ENCODE assay signal across 10 cellular contexts in genomic region chr1:101002551-101002950, GRCh38. TPM values are rescaled to one million over a fixed set of nuclear protein-coding genes. Genes with fewer than 3 reads are reported as not detected.
DNase-seq lines count a peak whose midpoint lies in the region; ATAC-seq and TF ChIP-seq lines count a peak whose summit lies in the region.
"Had no signal": no experiment of that assay in that cellular context is flagged by ENCODE, and none has a peak within 500 bp of the region (broad histone marks: within the 10 kb centered on the region; RNA-seq: fewer than 3 reads in every experiment).

No MANE protein-coding gene starts in this region.

- H3K27ac Mint-ChIP-seq in activated CD8-positive, alpha-beta T cell treated with anti-CD3 and anti-CD28 coated beads for 36 hours: peak overlapping the region; percentile 7
- no peak overlapping the region for H3K27ac Mint-ChIP-seq in activated CD8-positive, alpha-beta T cell treated with anti-CD3 and anti-CD28 coated beads, Interleukin-2, amount 10 ng/mL, durations not matched to agents 7 days and 5 days
- H3K27ac Mint-ChIP-seq in stimulated activated naive B cell treated with anti-CD40 and anti-IgM and Interleukin-4, amounts not matched to agents 10 μg/mL and 1 μg/mL and 100 μg/mL, for 72 hours: no peak overlapping the region
- H3K27ac Mint-ChIP-seq: natural killer cell had no signal

- no peak overlapping the region for H3K4me3 Mint-ChIP-seq in activated CD8-positive, alpha-beta T cell treated with anti-CD3 and anti-CD28 coated beads for 36 hours
- no peak overlapping the region for H3K4me3 Mint-ChIP-seq in activated CD8-positive, alpha-beta T cell treated with anti-CD3 and anti-CD28 coated beads, Interleukin-2, amount 10 ng/mL, durations not matched to agents 7 days and 5 days
- no peak overlapping the region for H3K4me3 Mint-ChIP-seq in stimulated activated naive B cell treated with anti-CD40 and anti-IgM and Interleukin-4, amounts not matched to agents 10 μg/mL and 1 μg/mL and 100 μg/mL, for 72 hours
- H3K4me3 Mint-ChIP-seq: natural killer cell had no signal

- H3K36me3 Mint-ChIP-seq in activated CD8-positive, alpha-beta T cell treated with anti-CD3 and anti-CD28 coated beads for 36 hours (ENCODE audit: low read depth): peaks cover 58% of the 10 kb centered on the region
- peaks cover 52% of the 10 kb centered on the region for H3K36me3 Mint-ChIP-seq in activated CD8-positive, alpha-beta T cell treated with anti-CD3 and anti-CD28 coated beads, Interleukin-2, amount 10 ng/mL, durations not matched to agents 7 days and 5 days (ENCODE audit: low read depth)
- peaks cover 27 to 43% of the 10 kb centered on the region in 2 donors for H3K36me3 Mint-ChIP-seq in stimulated activated naive B cell treated with anti-CD40 and anti-IgM and Interleukin-4, amounts not matched to agents 10 μg/mL and 1 μg/mL and 100 μg/mL, for 72 hours
- H3K36me3 Mint-ChIP-seq: natural killer cell had no signal

- H3K4me1 Mint-ChIP-seq in activated CD8-positive, alpha-beta T cell treated with anti-CD3 and anti-CD28 coated beads for 36 hours (ENCODE audit: low read depth): peaks cover 52% of the 10 kb centered on the region
- H3K4me1 Mint-ChIP-seq in activated CD8-positive, alpha-beta T cell treated with anti-CD3 and anti-CD28 coated beads, Interleukin-2, amount 10 ng/mL, durations not matched to agents 7 days and 5 days (ENCODE audit: low read depth): peaks cover 46% of the 10 kb centered on the region
- H3K4me1 Mint-ChIP-seq in stimulated activated naive B cell treated with anti-CD40 and anti-IgM and Interleukin-4, amounts not matched to agents 10 μg/mL and 1 μg/mL and 100 μg/mL, for 72 hours: peaks cover 16 to 27% of the 10 kb centered on the region in 2 donors

- H3K9me3 Mint-ChIP-seq in activated CD8-positive, alpha-beta T cell treated with anti-CD3 and anti-CD28 coated beads for 36 hours: peaks cover 8% of the 10 kb centered on the region
- peaks cover 4% of the 10 kb centered on the region for H3K9me3 Mint-ChIP-seq in activated CD8-positive, alpha-beta T cell treated with anti-CD3 and anti-CD28 coated beads, Interleukin-2, amount 10 ng/mL, durations not matched to agents 7 days and 5 days (ENCODE audit: insufficient read depth)
- H3K9me3 Mint-ChIP-seq in stimulated activated naive B cell treated with anti-CD40 and anti-IgM and Interleukin-4, amounts not matched to agents 10 μg/mL and 1 μg/mL and 100 μg/mL, for 72 hours: peaks cover 0 to 4% of the 10 kb centered on the region in 2 donors
- H3K9me3 Mint-ChIP-seq: natural killer cell had no signal

- no peaks in the 10 kb centered on the region for H3K27me3 Mint-ChIP-seq in activated CD8-positive, alpha-beta T cell treated with anti-CD3 and anti-CD28 coated beads for 36 hours
- no peaks in the 10 kb centered on the region for H3K27me3 Mint-ChIP-seq in activated CD8-positive, alpha-beta T cell treated with anti-CD3 and anti-CD28 coated beads, Interleukin-2, amount 10 ng/mL, durations not matched to agents 7 days and 5 days (ENCODE audit: low read depth)
- no peaks in the 10 kb centered on the region for H3K27me3 Mint-ChIP-seq in stimulated activated naive B cell treated with anti-CD40 and anti-IgM and Interleukin-4, amounts not matched to agents 10 μg/mL and 1 μg/mL and 100 μg/mL, for 72 hours

- POLR2A ChIA-PET in activated CD8-positive, alpha-beta T cell treated with anti-CD3 and anti-CD28 coated beads for 36 hours (lab: Charles Lee): interaction anchor here (1.2 kb wide), 1 partner anchor 25 kb away, joined by 4 read pairs; no protein-coding TSS in a partner anchor
- POLR2A ChIA-PET in activated CD8-positive, alpha-beta T cell treated with anti-CD3 and anti-CD28 coated beads, Interleukin-2, amount 10 ng/mL, durations not matched to agents 7 days and 5 days (lab: Charles Lee): no interaction called here

- no peak for DNase-seq in activated CD8-positive, alpha-beta T cell treated with anti-CD3 and anti-CD28 coated beads for 36 hours
- no peak for DNase-seq in activated CD8-positive, alpha-beta T cell treated with anti-CD3 and anti-CD28 coated beads, Interleukin-2, amount 10 ng/mL, durations not matched to agents 7 days and 5 days
- DNase-seq in NCI-H226: peak; percentile 55
- peak; percentile 77 for DNase-seq in epithelial cell of esophagus (ENCODE audit: low read depth)
- no peak for DNase-seq in stimulated activated naive B cell treated with anti-CD40 and anti-IgM and Interleukin-4, amounts not matched to agents 10 μg/mL and 1 μg/mL and 100 μg/mL, for 72 hours
- no peak for DNase-seq in occipital lobe (lab: John Stamatoyannopoulos, UW)
- DNase-seq: natural killer cell, NCI-H1092 had no signal

- TF ChIP-seq CTCF in activated CD8-positive, alpha-beta T cell treated with anti-CD3 and anti-CD28 coated beads for 36 hours (IDR thresholded peaks at IDR 0.05): no peak
- TF ChIP-seq CTCF in epithelial cell of esophagus (IDR thresholded peaks at IDR 0.05; ENCODE audit: insufficient read depth, low read depth, low read length, missing control alignments): no peak

- intact Hi-C loops in activated CD8-positive, alpha-beta T cell treated with anti-CD3 and anti-CD28 coated beads for 36 hours (cut with micrococcal nuclease): no loop called here

- no peak for ATAC-seq in activated CD8-positive, alpha-beta T cell treated with anti-CD3 and anti-CD28 coated beads for 36 hours
- no peak for ATAC-seq in activated CD8-positive, alpha-beta T cell treated with anti-CD3 and anti-CD28 coated beads, Interleukin-2, amount 10 ng/mL, durations not matched to agents 7 days and 5 days
- ATAC-seq in stimulated activated naive B cell treated with anti-CD40 and anti-IgM and Interleukin-4, amounts not matched to agents 10 μg/mL and 1 μg/mL and 100 μg/mL, for 72 hours (replicated peaks): peak; percentile 57 to 73
- ATAC-seq in GM21786 (IDR thresholded peaks at IDR 0.05; ENCODE audit: unreplicated experiment) (no peak), GM19463 (IDR thresholded peaks at IDR 0.05; ENCODE audit: unreplicated experiment) (no peak)
- ATAC-seq: natural killer cell had no signal

- H3K4me3 ChIP-seq in epithelial cell of esophagus (ENCODE audit: low read length): no peak overlapping the region

- CTCF ChIA-PET in activated CD8-positive, alpha-beta T cell treated with anti-CD3 and anti-CD28 coated beads for 36 hours (lab: Charles Lee): interaction anchor here (1.2 to 1.3 kb wide), 2 partner anchors 9 to 10 kb away, joined by 3 read pairs; no protein-coding TSS in a partner anchor
- CTCF ChIA-PET in activated CD8-positive, alpha-beta T cell treated with anti-CD3 and anti-CD28 coated beads, Interleukin-2, amount 10 ng/mL, durations not matched to agents 7 days and 5 days (lab: Charles Lee): no interaction called here

RNA-seq across cellular contexts. Expression of gene DPH5, which starts 23.0 kb away (rescaled TPM):
- total RNA-seq in activated CD8-positive, alpha-beta T cell treated with anti-CD3 and anti-CD28 coated beads for 36 hours: 10 to 100 TPM; 77.3 to 77.4 TPM
- total RNA-seq in activated CD8-positive, alpha-beta T cell treated with anti-CD3 and anti-CD28 coated beads, Interleukin-2, amount 10 ng/mL, durations not matched to agents 7 days and 5 days: 10 to 100 TPM; 37.8 to 41.7 TPM
- total RNA-seq in occipital lobe: 41.3 TPM

Comparison
In these comparisons a context has a peak if more than half of its experiments do, and no peak if none do; other contexts are left out.
1. ATAC-seq: peak in stimulated activated naive B cell treated with anti-CD40 and anti-IgM and Interleukin-4, amounts not matched to agents 10 μg/mL and 1 μg/mL and 100 μg/mL, for 72 hours (2 of 2); none in activated CD8-positive, alpha-beta T cell treated with anti-CD3 and anti-CD28 coated beads for 36 hours (single experiment), activated CD8-positive, alpha-beta T cell treated with anti-CD3 and anti-CD28 coated beads, Interleukin-2, amount 10 ng/mL, durations not matched to agents 7 days and 5 days (single experiment), GM21786 (single experiment) and GM19463 (single experiment).
2. DNase-seq: peak in NCI-H226 (single experiment) and epithelial cell of esophagus (single experiment); none in activated CD8-positive, alpha-beta T cell treated with anti-CD3 and anti-CD28 coated beads for 36 hours (single experiment), activated CD8-positive, alpha-beta T cell treated with anti-CD3 and anti-CD28 coated beads, Interleukin-2, amount 10 ng/mL, durations not matched to agents 7 days and 5 days (single experiment), stimulated activated naive B cell treated with anti-CD40 and anti-IgM and Interleukin-4, amounts not matched to agents 10 μg/mL and 1 μg/mL and 100 μg/mL, for 72 hours (single experiment) and occipital lobe (single experiment).